In the genomic region with DNA sequence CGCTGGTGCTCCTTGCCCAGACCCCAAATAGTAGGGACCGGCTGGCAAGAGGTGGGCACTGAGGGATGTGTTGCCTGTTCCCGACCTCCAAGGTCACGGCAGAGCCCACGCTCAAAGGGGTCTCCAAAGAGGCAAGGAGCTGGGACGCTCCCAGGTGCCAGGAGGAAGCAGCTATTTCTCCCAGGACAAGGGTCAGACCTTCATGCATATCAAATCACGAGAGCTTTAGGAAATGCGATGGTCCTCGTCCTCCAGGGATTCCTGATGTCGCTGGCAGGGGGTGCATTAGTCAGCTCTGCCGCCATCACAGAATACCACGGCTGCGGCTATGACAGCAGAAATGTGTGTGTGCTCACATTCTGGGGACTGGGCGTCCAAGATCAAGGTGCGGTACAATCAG, we compare ENCODE assay signal across 13 cellular contexts.
DNase-seq lines count a peak whose midpoint lies in the region; ATAC-seq and TF ChIP-seq lines count a peak whose summit lies in the region.
"Had no signal": no experiment of that assay in that cellular context is flagged by ENCODE, and none has a peak within 500 bp of the region (broad histone marks: within the 10 kb centered on the region; RNA-seq: fewer than 3 reads in every experiment).

No MANE protein-coding gene starts in this region.

- no peaks in the 10 kb centered on the region for H3K27me3 ChIP-seq in right atrium auricular region
- peaks cover 0 to 32% (median 0%) of the 10 kb centered on the region in 4 donors for H3K27me3 ChIP-seq in esophagus muscularis mucosa
- H3K27me3 ChIP-seq in mesendoderm (ENCODE audit: insufficient read depth, low read length, poor library complexity): no peaks in the 10 kb centered on the region
- no peaks in the 10 kb centered on the region for H3K27me3 ChIP-seq in psoas muscle (ENCODE audit: insufficient read depth in 3 of 3, low read length in 2 of 3)
- H3K27me3 ChIP-seq: BLaER1 treated with 17β-estradiol and CSF1 and Interleukin-3, amounts not matched to agents 10 nM and 100 nM had no signal

- TF ChIP-seq EP300 in esophagus muscularis mucosa (IDR thresholded peaks at IDR 0.05): no peak

- no peak overlapping the region for H3K4ac ChIP-seq in mesendoderm (ENCODE audit: low read depth, low read length)

- no peak overlapping the region for H2BK5ac ChIP-seq in mesendoderm (ENCODE audit: low read length)

- H4K5ac ChIP-seq in mesendoderm (ENCODE audit: low read length): no peak overlapping the region

- H3K36me3 ChIP-seq in right atrium auricular region (no peaks in the 10 kb centered on the region), esophagus muscularis mucosa (no peaks in the 10 kb centered on the region), mesendoderm (ENCODE audit: control insufficient read depth, insufficient read depth, low read length) (no peaks in the 10 kb centered on the region), psoas muscle (ENCODE audit: insufficient read depth in 1 of 2, low read depth in 1 of 2) (no peaks in the 10 kb centered on the region)
- H3K36me3 ChIP-seq: BLaER1 treated with 17β-estradiol and CSF1 and Interleukin-3, amounts not matched to agents 10 nM and 100 nM had no signal

- no peak overlapping the region for H3K56ac ChIP-seq in mesendoderm (ENCODE audit: low read length)

- intact Hi-C loops in cardiac septum (cut with DNase I) (no loop called here), esophagus muscularis mucosa (cut with DNase I) (no loop called here), psoas muscle (cut with DNase I) (no loop called here)

- no peak overlapping the region for H3K4me2 ChIP-seq in mesendoderm (ENCODE audit: low read length)
- H3K4me2 ChIP-seq: BLaER1 treated with 17β-estradiol and CSF1 and Interleukin-3, amounts not matched to agents 10 nM and 100 nM had no signal

- no peak overlapping the region for H2BK15ac ChIP-seq in mesendoderm (replicated peaks; ENCODE audit: low read depth)

- no peak for ATAC-seq in psoas muscle

- no peak overlapping the region for H4K8ac ChIP-seq in mesendoderm (ENCODE audit: low read depth, low read length)

- H3K9me3 ChIP-seq in right atrium auricular region: peaks cover 0 to under 1% of the 10 kb centered on the region in 2 donors
- H3K9me3 ChIP-seq in esophagus muscularis mucosa: peaks cover 0 to under 1% (median under 1%) of the 10 kb centered on the region in 4 donors
- no peaks in the 10 kb centered on the region for H3K9me3 ChIP-seq in psoas muscle

- no peak overlapping the region for H2BK120ac ChIP-seq in mesendoderm (ENCODE audit: low read depth, low read length)

- no peak overlapping the region for H3K18ac ChIP-seq in mesendoderm (ENCODE audit: low read length)

- TF ChIP-seq CTCF in right atrium auricular region (IDR thresholded peaks at IDR 0.05) (no peak), esophagus muscularis mucosa (IDR thresholded peaks at IDR 0.05) (no peak), psoas muscle (IDR thresholded peaks at IDR 0.05) (no peak)

- no peak overlapping the region for H3K23ac ChIP-seq in mesendoderm (ENCODE audit: low read length)

- H3K27ac ChIP-seq in right atrium auricular region (no peak overlapping the region), esophagus muscularis mucosa (replicated peaks in 1 of 4) (no peak overlapping the region), mesendoderm (ENCODE audit: low read depth, low read length) (no peak overlapping the region), psoas muscle (no peak overlapping the region)
- H3K27ac ChIP-seq: BLaER1 treated with 17β-estradiol and CSF1 and Interleukin-3, amounts not matched to agents 10 nM and 100 nM; GM23248 had no signal

- no peak overlapping the region for H3K4me3 ChIP-seq in right atrium auricular region
- H3K4me3 ChIP-seq in esophagus muscularis mucosa: no peak overlapping the region
- no peak overlapping the region for H3K4me3 ChIP-seq in mesendoderm (ENCODE audit: low read length)
- no peak overlapping the region for H3K4me3 ChIP-seq in psoas muscle
- H3K4me3 ChIP-seq: BLaER1 treated with 17β-estradiol and CSF1 and Interleukin-3, amounts not matched to agents 10 nM and 100 nM; GM23248 had no signal

- H3K4me1 ChIP-seq in right atrium auricular region (no peaks in the 10 kb centered on the region), esophagus muscularis mucosa (no peaks in the 10 kb centered on the region), mesendoderm (ENCODE audit: control insufficient read depth, low read depth, low read length) (peaks cover 2% of the 10 kb centered on the region), psoas muscle (no peaks in the 10 kb centered on the region)
- H3K4me1 ChIP-seq: BLaER1 treated with 17β-estradiol and CSF1 and Interleukin-3, amounts not matched to agents 10 nM and 100 nM had no signal

- no peak overlapping the region for H3K9ac ChIP-seq in mesendoderm (ENCODE audit: low read length)
- H3K9ac ChIP-seq: BLaER1 treated with 17β-estradiol and CSF1 and Interleukin-3, amounts not matched to agents 10 nM and 100 nM; GM23248 had no signal

- peak; percentile 15 for DNase-seq in cardiac septum (ENCODE audit: low spot score)
- DNase-seq in right atrium auricular region (ENCODE audit: low spot score): no peak
- peak; percentile 64 for DNase-seq in esophagus muscularis mucosa (ENCODE audit: extremely low spot score)
- peak; percentile 24 for DNase-seq in mesendoderm
- no peak for DNase-seq in NCI-H1436 treated with DMSO at 0.1 percent for 48 hours (lab: John Stamatoyannopoulos, UW)
- DNase-seq in DMS153 treated with DMSO at 0.1 percent for 48 hours (lab: John Stamatoyannopoulos, UW; ENCODE audit: unreplicated experiment): no peak
- no peak for DNase-seq in psoas muscle
- DNase-seq: 8988T; ACHN; CD4-positive, CD25-positive, alpha-beta regulatory T cell; GM23248; H9 had no signal

- peaks cover 1% of the 10 kb centered on the region for H3K79me1 ChIP-seq in mesendoderm (ENCODE audit: low read length)

- 91% methylated on average over 5 of the region's 15 CpGs for WGBS in esophagus muscularis mucosa
- no CpG with 5 or more reads among the region's 15 CpGs for WGBS in mesendoderm (ENCODE audit: extremely low coverage, insufficient coverage, low lambda C conversion rate)
- 71 to 85% (median 80%) methylated on average over 15 of the region's 15 CpGs for WGBS in psoas muscle, 3 donors

- no peak for TF ChIP-seq POLR2A in esophagus muscularis mucosa (IDR thresholded peaks at IDR 0.05; ENCODE audit: low read depth)

- no peak overlapping the region for H2AK5ac ChIP-seq in mesendoderm (ENCODE audit: low read length)

- no peaks in the 10 kb centered on the region for H3K79me2 ChIP-seq in mesendoderm (ENCODE audit: control insufficient read depth, insufficient read depth, low read length)

Comparison
In these comparisons a context has a peak if more than half of its experiments do, and no peak if none do; other contexts are left out.
1. DNase-seq: peak in cardiac septum (single experiment), esophagus muscularis mucosa (single experiment) and mesendoderm (single experiment); none in right atrium auricular region (single experiment), NCI-H1436 treated with DMSO at 0.1 percent for 48 hours (single experiment), DMS153 treated with DMSO at 0.1 percent for 48 hours (single experiment) and psoas muscle (0 of 2).